Comparison of ENCODE assay signal across 1 cellular context in the genomic region with DNA sequence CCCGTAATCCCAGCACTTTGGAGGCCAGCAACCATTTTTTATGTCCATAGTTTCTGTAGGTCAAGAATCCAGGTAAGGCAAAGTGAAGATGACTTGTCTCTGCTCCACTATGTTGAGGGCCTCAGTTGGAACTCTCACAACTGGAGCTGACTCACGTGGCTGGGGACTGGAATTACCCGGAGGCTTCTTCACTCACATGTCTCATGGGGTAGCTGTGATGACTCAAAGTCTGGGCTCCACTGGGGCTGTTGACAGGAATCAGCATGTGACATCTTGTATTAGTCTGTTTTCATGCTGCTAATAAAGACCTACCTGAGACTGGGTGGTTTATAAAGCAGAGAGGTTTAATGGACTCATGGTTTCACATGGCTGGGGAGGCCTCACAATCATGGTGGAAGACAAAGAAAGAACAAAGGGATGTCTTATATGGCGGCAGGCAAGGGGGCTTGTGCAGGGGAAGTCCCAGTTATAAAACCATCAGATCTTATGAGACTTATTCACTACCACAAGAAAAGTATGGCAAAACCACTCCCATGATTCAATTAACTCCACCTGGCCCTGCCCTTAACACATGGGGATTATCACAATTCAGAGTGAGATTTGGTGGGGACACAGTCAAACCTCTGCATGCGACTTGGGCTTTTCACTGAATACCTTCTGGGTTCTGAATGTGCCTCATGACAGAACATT.
TF ChIP-seq lines count a peak whose summit lies in the region.

No MANE protein-coding gene starts in this region.

TF ChIP-seq in HepG2, 621 proteins besides CTCF, POLR2A, EP300 and RAD21 (continued from another document):
- TF ChIP-seq, protein P1, sequence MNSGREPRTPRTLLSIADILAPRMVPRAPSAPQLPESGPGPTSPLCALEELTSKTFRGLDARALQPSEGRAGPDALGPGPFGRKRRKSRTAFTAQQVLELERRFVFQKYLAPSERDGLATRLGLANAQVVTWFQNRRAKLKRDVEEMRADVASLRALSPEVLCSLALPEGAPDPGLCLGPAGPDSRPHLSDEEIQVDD (CRISPR knock-in tag; IDR thresholded peaks at IDR 0.05; ENCODE audit: borderline replicate concordance), result no peak
- no peak for TF ChIP-seq ZNF431 (CRISPR knock-in tag; IDR thresholded peaks at IDR 0.05; ENCODE audit: borderline replicate concordance, low read depth)
